In the genomic region with DNA sequence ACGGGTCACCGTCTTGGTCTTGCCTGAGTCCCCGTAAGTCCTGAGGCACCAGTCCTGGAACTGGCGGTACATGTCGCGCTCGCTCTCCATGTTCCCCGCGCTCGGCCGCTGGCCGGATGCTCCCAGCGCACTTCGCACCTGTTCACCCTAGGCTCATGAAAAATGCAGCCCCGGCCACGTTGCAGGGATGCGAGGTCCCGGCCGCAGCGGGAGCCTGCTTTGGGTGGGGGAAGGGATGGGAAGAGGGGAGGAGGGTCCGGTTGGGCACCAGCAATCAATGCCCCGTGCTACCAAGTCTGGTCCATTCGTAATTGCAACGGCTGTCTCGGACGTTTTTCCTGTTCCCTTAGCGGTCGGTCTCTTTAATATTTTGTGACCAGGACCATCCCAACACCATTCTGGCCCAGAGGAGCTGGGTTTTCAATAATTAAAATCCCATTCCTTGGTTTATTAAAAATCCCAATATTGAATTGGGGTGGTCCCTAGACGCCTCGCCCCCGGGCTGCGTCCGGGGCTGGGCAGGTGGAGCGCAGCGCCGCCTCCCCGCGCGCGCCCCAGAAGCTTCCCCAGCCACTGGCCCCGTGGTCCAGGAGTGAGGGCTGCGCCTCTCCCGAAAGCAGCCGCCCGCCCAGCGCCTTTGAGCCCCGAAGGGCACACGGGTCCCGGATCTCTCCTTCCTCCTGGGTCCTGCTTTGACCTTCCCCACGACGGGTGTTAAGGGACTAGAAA, we compare ENCODE assay signal across 9 cellular contexts. TPM values are rescaled to one million over a fixed set of nuclear protein-coding genes. Genes with fewer than 3 reads are reported as not detected.
DNase-seq lines count a peak whose midpoint lies in the region; ATAC-seq and TF ChIP-seq lines count a peak whose summit lies in the region.
"Had no signal": no experiment of that assay in that cellular context is flagged by ENCODE, and none has a peak within 500 bp of the region (broad histone marks: within the 10 kb centered on the region; RNA-seq: fewer than 3 reads in every experiment).

No MANE protein-coding gene starts in this region.

- peaks cover 15% of the 10 kb centered on the region for H3F3A ChIP-seq in neural progenitor cell (ENCODE audit: low read depth)

- H3K4me2 ChIP-seq in neural progenitor cell: peak overlapping the region; percentile 96

- no peak for ATAC-seq in HG02840 (IDR thresholded peaks at IDR 0.05; ENCODE audit: low FRiP score, unreplicated experiment)
- ATAC-seq in HG02870 (IDR thresholded peaks at IDR 0.05; ENCODE audit: unreplicated experiment): no peak

- H3K4me3 ChIP-seq in neural progenitor cell: peak overlapping the region; percentile 71

- peaks cover 71% of the 10 kb centered on the region for H3K27me3 ChIP-seq in neural progenitor cell

- H3K4me3 Mint-ChIP-seq in neural progenitor cell: peak overlapping the region; percentile 98

- DNase-seq in DMS153 treated with DMSO at 0.1 percent for 48 hours (lab: John Stamatoyannopoulos, UW; ENCODE audit: unreplicated experiment) (peak; percentile 38), NCI-H146 treated with DMSO at 0.1 percent for 48 hours (lab: John Stamatoyannopoulos, UW; ENCODE audit: unreplicated experiment) (peak; percentile 89), ecto neural progenitor cell (ENCODE audit: low spot score) (peak; percentile 53), neural progenitor cell (ENCODE audit: low spot score) (peak; percentile 65), activated gamma-delta T cell treated with Interleukin-2 at 50 U/mL for 16 hours (no peak), GM19238 (ENCODE audit: insufficient read length, low spot score) (no peak)

- H3K9me3 ChIP-seq in neural progenitor cell (ENCODE audit: low read depth): no peaks in the 10 kb centered on the region

- no peaks in the 10 kb centered on the region for H3K36me3 Mint-ChIP-seq in neural progenitor cell

- TF ChIP-seq CTCF in neural progenitor cell (IDR thresholded peaks at IDR 0.05): no peak

- no peak overlapping the region for H3K27ac Mint-ChIP-seq in neural progenitor cell

- no peaks in the 10 kb centered on the region for H3K9me3 Mint-ChIP-seq in neural progenitor cell

- H2AFZ ChIP-seq in neural progenitor cell (replicated peaks): peak overlapping the region; percentile 92

- H3K79me2 ChIP-seq in neural progenitor cell (ENCODE audit: low read depth): no peaks in the 10 kb centered on the region

- H4K20me1 ChIP-seq in neural progenitor cell (ENCODE audit: low read depth): peaks cover 11% of the 10 kb centered on the region

- peaks cover 23% of the 10 kb centered on the region for H3K4me1 ChIP-seq in neural progenitor cell

- H3K27me3 Mint-ChIP-seq in neural progenitor cell (ENCODE audit: insufficient read depth, low read depth): peaks cover 17% of the 10 kb centered on the region

- no peaks in the 10 kb centered on the region for H3K36me3 ChIP-seq in neural progenitor cell

- peaks cover 18% of the 10 kb centered on the region for H3K4me1 Mint-ChIP-seq in neural progenitor cell

- H3K9ac ChIP-seq in neural progenitor cell: no peak overlapping the region

- H3K27ac ChIP-seq in neural progenitor cell: no peak overlapping the region
- H3K27ac ChIP-seq: skin epidermis had no signal

RNA-seq across cellular contexts. Expression of a gene that starts 1.4 kb away (rescaled TPM):
- 0.81 and 11.5 TPM in 2 replicates for total RNA-seq in neural progenitor cell (ENCODE audit: low replicate concordance)

Comparison
In these comparisons a context has a peak if more than half of its experiments do, and no peak if none do; other contexts are left out.
1. DNase-seq: peak in DMS153 treated with DMSO at 0.1 percent for 48 hours (single experiment), NCI-H146 treated with DMSO at 0.1 percent for 48 hours (single experiment), ecto neural progenitor cell (single experiment) and neural progenitor cell (single experiment); none in activated gamma-delta T cell treated with Interleukin-2 at 50 U/mL for 16 hours (single experiment) and GM19238 (single experiment).